Comparison of ENCODE assay signal across 8 cellular contexts in genomic region chr1:35202048-35202719, GRCh38. TPM values are rescaled to one million over a fixed set of nuclear protein-coding genes. Genes with fewer than 3 reads are reported as not detected.
DNase-seq lines count a peak whose midpoint lies in the region; ATAC-seq, FAIRE-seq and TF ChIP-seq lines count a peak whose summit lies in the region.

No MANE protein-coding gene starts in this region.

- TF ChIP-seq CTCF in C4-2B (conservative IDR thresholded peaks at IDR 0.05) (peak; percentile 95), MM.1S (IDR thresholded peaks at IDR 0.05; ENCODE audit: low read length) (peak; percentile 84), RWPE2 (IDR thresholded peaks at IDR 0.05; ENCODE audit: poor library complexity, severe bottlenecking) (peak; percentile 95), thyroid gland (IDR thresholded peaks at IDR 0.05) (peak; percentile 53 to 84 (median 74))

- no peak overlapping the region for H3K4me2 ChIP-seq in MM.1S (ENCODE audit: low read depth, low read length)

- H3K9me2 ChIP-seq in MM.1S (replicated peaks; ENCODE audit: insufficient read depth, low read length), result no peaks in the 10 kb centered on the region

- H3K9me3 ChIP-seq in MM.1S (replicated peaks; ENCODE audit: insufficient read depth, low read length) (no peaks in the 10 kb centered on the region), RWPE2 (ENCODE audit: severe bottlenecking) (no peaks in the 10 kb centered on the region), thyroid gland (no peaks in the 10 kb centered on the region)

- H3K9ac ChIP-seq in MM.1S (ENCODE audit: low read length), result no peak overlapping the region

- H4K20me1 ChIP-seq in MM.1S (ENCODE audit: insufficient read depth, low read length), result no peaks in the 10 kb centered on the region

- peak; percentile 81 for DNase-seq in MM.1S
- no peak for DNase-seq in RWPE2 (ENCODE audit: low spot score)
- DNase-seq in activated effector memory CD4-positive, alpha-beta T cell treated with Interleukin-2 at 50 U/mL for 16 hours, result peak; percentile 57
- peak; percentile 50 to 67 for DNase-seq in frontal cortex (ENCODE audit: low spot score in 2 of 2)
- DNase-seq in nucleus accumbens (lab: John Stamatoyannopoulos, UW), result peak in 47 of 56 donors; percentile 4 to 81 (median 46)
- peak; percentile 67 to 71 for DNase-seq in thyroid gland

- peak; percentile 19 for FAIRE-seq in frontal cortex (lab: Jason Lieb, UNC)

- H3K4me3 ChIP-seq in MM.1S (ENCODE audit: low read length) (no peak overlapping the region), RWPE2 (ENCODE audit: severe bottlenecking) (no peak overlapping the region), thyroid gland (replicated peaks in 1 of 3) (no peak overlapping the region)

- ATAC-seq in GM21367 (IDR thresholded peaks at IDR 0.05; ENCODE audit: unreplicated experiment) (peak; percentile 71), RWPE2 (ENCODE audit: low read depth) (peak; percentile 98)

- no peaks in the 10 kb centered on the region for H3K79me2 ChIP-seq in MM.1S (ENCODE audit: low read length)

- WGBS in thyroid gland, 2 donors, result 27 to 29% methylated on average over 6 of the region's 6 CpGs

- no peaks in the 10 kb centered on the region for H3K36me3 ChIP-seq in MM.1S (replicated peaks; ENCODE audit: insufficient read depth, low read length)
- H3K36me3 ChIP-seq in RWPE2 (ENCODE audit: low read depth), result no peaks in the 10 kb centered on the region
- no peaks in the 10 kb centered on the region for H3K36me3 ChIP-seq in thyroid gland

- H3F3A ChIP-seq in MM.1S (ENCODE audit: insufficient read depth, low read length), result no peaks in the 10 kb centered on the region

- TF ChIP-seq POLR2A in thyroid gland (IDR thresholded peaks at IDR 0.05), result no peak

- intact Hi-C loops in thyroid gland (cut with DNase I), result loop anchor here (5.0 kb wide), 1 partner anchor 95 kb away; no protein-coding TSS in a partner anchor

- H3K27me3 ChIP-seq in MM.1S (replicated peaks; ENCODE audit: insufficient read depth, low read length), result no peaks in the 10 kb centered on the region
- H3K27me3 ChIP-seq in RWPE2 (ENCODE audit: insufficient read depth, poor library complexity, severe bottlenecking), result no peaks in the 10 kb centered on the region
- H3K27me3 ChIP-seq in thyroid gland, result no peaks in the 10 kb centered on the region

- H3K4me1 ChIP-seq in MM.1S (ENCODE audit: low read length), result no peaks in the 10 kb centered on the region
- H3K4me1 ChIP-seq in RWPE2 (ENCODE audit: insufficient read depth, poor library complexity, severe bottlenecking), result no peaks in the 10 kb centered on the region
- peaks cover 0 to 3% of the 10 kb centered on the region in 2 donors for H3K4me1 ChIP-seq in thyroid gland

- no peak overlapping the region for H3K27ac ChIP-seq in C4-2B
- H3K27ac ChIP-seq in MM.1S (ENCODE audit: low read length), result no peak overlapping the region
- no peak overlapping the region for H3K27ac ChIP-seq in RWPE2 (ENCODE audit: poor library complexity, severe bottlenecking)
- no peak overlapping the region for H3K27ac ChIP-seq in thyroid gland

- H2AFZ ChIP-seq in MM.1S (ENCODE audit: low read length), result no peak overlapping the region

RNA-seq across cellular contexts. Expression of gene SFPQ, which starts 9.2 kb away (rescaled TPM):
- total RNA-seq in frontal cortex, result 364 TPM
- total RNA-seq in thyroid gland, result 100 to 1,000 TPM; 178 to 299 (median 239) TPM
